Comparison of ENCODE assay signal across 2 cellular contexts in genomic region chr2:114631146-114631545, GRCh38.
TF ChIP-seq lines count a peak whose summit lies in the region.

No MANE protein-coding gene starts in this region.

TF ChIP-seq in GM23338, 12 proteins besides CTCF, POLR2A, EP300 and RAD21 (continued from another document):
- TF ChIP-seq ZNF462 (CRISPR knock-in tag; IDR thresholded peaks at IDR 0.05) (no peak), CREB1 (CRISPR knock-in tag; IDR thresholded peaks at IDR 0.05; ENCODE audit: low read depth) (no peak), STAT1 (IDR thresholded peaks at IDR 0.05; ENCODE audit: unreplicated experiment) (no peak), ETS1 (IDR thresholded peaks at IDR 0.05) (no peak), ZNF114 (CRISPR knock-in tag; IDR thresholded peaks at IDR 0.05) (no peak), NANOG (IDR thresholded peaks at IDR 0.05; ENCODE audit: borderline replicate concordance) (no peak), EZH2phosphoT487 (IDR thresholded peaks at IDR 0.05; ENCODE audit: unreplicated experiment) (no peak)

TF ChIP-seq in WTC11, 78 proteins besides CTCF, POLR2A, EP300 and RAD21 (continued from another document):
- no peak for TF ChIP-seq ATF6 (CRISPR knock-in tag; IDR thresholded peaks at IDR 0.05)
- TF ChIP-seq ERG (CRISPR knock-in tag; IDR thresholded peaks at IDR 0.05), result no peak
- TF ChIP-seq ZBTB21 (CRISPR knock-in tag; IDR thresholded peaks at IDR 0.05; ENCODE audit: borderline replicate concordance), result no peak
- TF ChIP-seq TCF7 (CRISPR knock-in tag; IDR thresholded peaks at IDR 0.05; ENCODE audit: low read depth), result no peak
- TF ChIP-seq ATF3 (CRISPR knock-in tag; conservative IDR thresholded peaks at IDR 0.05), result no peak
- TF ChIP-seq CDX4 (CRISPR knock-in tag; IDR thresholded peaks at IDR 0.05; ENCODE audit: borderline replicate concordance), result no peak
